ENCODE assay signal across 1 cellular context in the genomic region with DNA sequence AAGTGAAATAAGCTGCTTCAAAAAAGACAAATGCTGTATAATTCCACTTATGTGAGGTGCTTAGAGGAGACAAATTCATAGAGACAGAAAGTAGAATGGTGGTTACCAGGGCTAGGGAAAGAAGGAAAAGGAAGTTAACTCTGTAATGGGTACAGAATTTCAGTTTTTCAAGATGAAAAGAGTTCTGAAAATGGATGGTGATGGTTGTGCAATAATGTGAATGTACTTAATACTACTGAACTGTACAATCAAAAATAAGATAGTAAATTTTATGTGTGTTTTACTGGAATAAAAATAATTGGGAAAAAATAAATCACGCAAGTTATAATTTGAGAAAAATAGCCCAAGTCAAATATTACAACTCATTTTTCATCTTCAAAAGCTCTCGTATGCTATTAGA.
TF ChIP-seq lines count a peak whose summit lies in the region.

No MANE protein-coding gene starts in this region.

TF ChIP-seq in H1, 55 proteins besides CTCF, POLR2A, EP300 and RAD21 (continued from another document):
- no peak for TF ChIP-seq RNF2 (IDR thresholded peaks at IDR 0.05; ENCODE audit: borderline replicate concordance, low read depth, low read length, missing control alignments, poor library complexity, severe bottlenecking)
- no peak for TF ChIP-seq NANOG (IDR thresholded peaks at IDR 0.05; ENCODE audit: insufficient read depth, low read depth, low read length, poor library complexity, severe bottlenecking)
- TF ChIP-seq CREB1 (IDR thresholded peaks at IDR 0.05): no peak
- no peak for TF ChIP-seq POLR2AphosphoS5 (IDR thresholded peaks at IDR 0.05; ENCODE audit: low read depth, low read length)
- TF ChIP-seq CEBPB (IDR thresholded peaks at IDR 0.05; ENCODE audit: low read depth, low read length): peak; percentile 94
- no peak for TF ChIP-seq ASH2L (IDR thresholded peaks at IDR 0.05; ENCODE audit: low read length)
